21 cellular contexts compared by ENCODE assay signal in genomic region chr5:231661-232060, GRCh38. TPM values are rescaled to one million over a fixed set of nuclear protein-coding genes. Genes with fewer than 3 reads are reported as not detected.
DNase-seq lines count a peak whose midpoint lies in the region; ATAC-seq lines count a peak whose summit lies in the region.
"Had no signal": no experiment of that assay in that cellular context is flagged by ENCODE, and none has a peak within 500 bp of the region (broad histone marks: within the 10 kb centered on the region; RNA-seq: fewer than 3 reads in every experiment).

No MANE protein-coding gene starts in this region.

- ATAC-seq in activated T-cell treated with anti-CD3 and anti-CD28 coated beads, Interleukin-2, amount 50 U/mL, for 72 hours (replicated peaks in 1 of 2) = peak; percentile 74 to 81
- ATAC-seq in activated CD4-positive, CD25-positive, alpha-beta regulatory T cell treated with anti-CD3 and anti-CD28 coated beads, Interleukin-2, amount 50 U/mL, for 24 hours = no peak

- peaks cover 9% of the 10 kb centered on the region for H3K4me1 Mint-ChIP-seq in activated T-cell treated with anti-CD3 and anti-CD28 coated beads, Interleukin-2, amount 50 U/mL, for 72 hours (ENCODE audit: low read depth)

- H3K27me3 Mint-ChIP-seq in activated T-cell treated with anti-CD3 and anti-CD28 coated beads, Interleukin-2, amount 50 U/mL, for 72 hours (ENCODE audit: low read depth) = no peaks in the 10 kb centered on the region
- H3K27me3 Mint-ChIP-seq: CD4-positive, alpha-beta T cell had no signal

- H3K27ac Mint-ChIP-seq in activated T-cell treated with anti-CD3 and anti-CD28 coated beads, Interleukin-2, amount 50 U/mL, for 72 hours = peak overlapping the region; percentile 27
- H3K27ac Mint-ChIP-seq: CD4-positive, alpha-beta T cell had no signal

- no peaks in the 10 kb centered on the region for H3K9me3 Mint-ChIP-seq in activated T-cell treated with anti-CD3 and anti-CD28 coated beads, Interleukin-2, amount 50 U/mL, for 72 hours
- H3K9me3 Mint-ChIP-seq: CD4-positive, alpha-beta T cell had no signal

- DNase-seq in activated CD4-positive, alpha-beta T cell treated with anti-CD3 and anti-CD28 coated beads for 48 hours = peak; percentile 21
- DNase-seq in activated CD4-positive, alpha-beta T cell treated with anti-CD3 and anti-CD28 coated beads, Interleukin-2, amount 50 U/mL, for 48 hours = no peak
- peak; percentile 15 to 18 for DNase-seq in activated T-cell treated with anti-CD3 and anti-CD28 coated beads, Interleukin-2, amount 50 U/mL, for 72 hours
- DNase-seq in activated T-cell treated with anti-CD3 and anti-CD28 coated beads for 4 hours = no peak
- peak; percentile 57 for DNase-seq in globus pallidus (ENCODE audit: low spot score)
- DNase-seq in SKM-1 (lab: John Stamatoyannopoulos, UW; ENCODE audit: unreplicated experiment) = no peak
- no peak for DNase-seq in inferior parietal cortex (ENCODE audit: extremely low spot score)
- DNase-seq: 8988T; CD4-positive, alpha-beta T cell; DMS153; GF-D8; H7; KG1; MV-4-11; NCI-H187; NCI-H2107; NCI-H510A; NCI-H748 treated with DMSO at 0.1 percent for 48 hours; NK-92 treated with Interleukin-12 subunit alpha and Interleukin-12 subunit beta, amount 100 ng/mL, for 24 hours had no signal

- H3K36me3 Mint-ChIP-seq in activated T-cell treated with anti-CD3 and anti-CD28 coated beads, Interleukin-2, amount 50 U/mL, for 72 hours (ENCODE audit: insufficient read depth in 2 of 2) = peaks cover 12 to 45% of the 10 kb centered on the region in 2 donors

- H3K4me3 Mint-ChIP-seq in activated T-cell treated with anti-CD3 and anti-CD28 coated beads, Interleukin-2, amount 50 U/mL, for 72 hours = no peak overlapping the region
- H3K4me3 Mint-ChIP-seq: CD4-positive, alpha-beta T cell had no signal

RNA-seq across cellular contexts. Expression of gene SDHA, which starts 13.5 kb away (rescaled TPM):
- 100 to 1,000 TPM; 143 to 144 TPM for total RNA-seq in activated T-cell treated with anti-CD3 and anti-CD28 coated beads, Interleukin-2, amount 50 U/mL, for 72 hours

RNA-seq across cellular contexts. Expression of gene CCDC127, which starts 13.7 kb away (rescaled TPM):
- 1 to 10 TPM; 6.7 to 8.5 TPM for total RNA-seq in activated T-cell treated with anti-CD3 and anti-CD28 coated beads, Interleukin-2, amount 50 U/mL, for 72 hours

RNA-seq across cellular contexts. Expression of gene PDCD6, which starts 39.8 kb away (rescaled TPM):
- 10 to 100 TPM; 71.0 to 72.3 TPM for total RNA-seq in activated T-cell treated with anti-CD3 and anti-CD28 coated beads, Interleukin-2, amount 50 U/mL, for 72 hours

RNA-seq across cellular contexts. Expression of gene LRRC14B, which starts 40.4 kb away (rescaled TPM):
- not detected for total RNA-seq in activated T-cell treated with anti-CD3 and anti-CD28 coated beads, Interleukin-2, amount 50 U/mL, for 72 hours
- total RNA-seq: H7, HT-29 had no signal

Comparison
In these comparisons a context has a peak if more than half of its experiments do, and no peak if none do; other contexts are left out.
1. DNase-seq: peak in activated CD4-positive, alpha-beta T cell treated with anti-CD3 and anti-CD28 coated beads for 48 hours (single experiment), activated T-cell treated with anti-CD3 and anti-CD28 coated beads, Interleukin-2, amount 50 U/mL, for 72 hours (2 of 2) and globus pallidus (single experiment); none in activated CD4-positive, alpha-beta T cell treated with anti-CD3 and anti-CD28 coated beads, Interleukin-2, amount 50 U/mL, for 48 hours (0 of 2), activated T-cell treated with anti-CD3 and anti-CD28 coated beads for 4 hours (single experiment), SKM-1 (single experiment) and inferior parietal cortex (single experiment).
2. ATAC-seq: peak in activated T-cell treated with anti-CD3 and anti-CD28 coated beads, Interleukin-2, amount 50 U/mL, for 72 hours (2 of 2); none in activated CD4-positive, CD25-positive, alpha-beta regulatory T cell treated with anti-CD3 and anti-CD28 coated beads, Interleukin-2, amount 50 U/mL, for 24 hours (0 of 2).